ENCODE assay signal across 8 cellular contexts in genomic region chr16:5033256-5034166, GRCh38. TPM values are rescaled to one million over a fixed set of nuclear protein-coding genes. Genes with fewer than 3 reads are reported as not detected.
DNase-seq lines count a peak whose midpoint lies in the region; ATAC-seq and TF ChIP-seq lines count a peak whose summit lies in the region.

Gene NAGPA, minus strand, starts transcription at chr16:5033935. Its CDS starts 21 bp downstream, at chr16:5033914.

- no peaks in the 10 kb centered on the region for H3K9me3 ChIP-seq in RWPE2 (ENCODE audit: severe bottlenecking)

- no peaks in the 10 kb centered on the region for H3K36me3 Mint-ChIP-seq in natural killer cell treated with Interleukin-12 subunit alpha and Interleukin-12 subunit beta and Interleukin-15 and Interleukin-18, amount 100 ng/mL, for 72 hours

- peaks cover 11 to 15% of the 10 kb centered on the region in 2 donors for H3K4me1 Mint-ChIP-seq in natural killer cell treated with Interleukin-12 subunit alpha and Interleukin-12 subunit beta and Interleukin-15 and Interleukin-18, amount 100 ng/mL, for 72 hours (ENCODE audit: low read depth in 2 of 2)

- peak; percentile 43 for DNase-seq in DMS79 treated with DMSO at 0.1 percent for 48 hours (lab: John Stamatoyannopoulos, UW)
- DNase-seq in RWPE2 (ENCODE audit: low spot score): peak; percentile 88
- DNase-seq in activated T-helper 9 cell treated with anti-CD3 and anti-CD28 coated beads, Interleukin-2, amount 50 U/mL, for 16 hours (ENCODE audit: low read depth): peak; percentile 76
- peak; percentile 88 for DNase-seq in fibroblast of pulmonary artery (ENCODE audit: low read depth)
- peak; percentile 88 for DNase-seq in natural killer cell treated with Interleukin-12 subunit alpha and Interleukin-12 subunit beta and Interleukin-15 and Interleukin-18, amount 100 ng/mL, for 72 hours (ENCODE audit: low spot score)
- peak; percentile 74 to 93 (median 82) for DNase-seq in stimulated activated naive CD4-positive, alpha-beta T cell (lab: John Stamatoyannopoulos, UW)

- peak within 1 kb of the TSS; percentile 55 to 70 for H3K27ac Mint-ChIP-seq in natural killer cell treated with Interleukin-12 subunit alpha and Interleukin-12 subunit beta and Interleukin-15 and Interleukin-18, amount 100 ng/mL, for 72 hours

- H3K4me3 ChIP-seq in KMS-11 (IDR thresholded peaks at IDR 0.05; ENCODE audit: insufficient read depth, low read depth, low read length) (peak within 1 kb of the TSS; percentile 41), RWPE2 (ENCODE audit: severe bottlenecking) (peak within 1 kb of the TSS; percentile 73), fibroblast of pulmonary artery (replicated peaks; ENCODE audit: low read depth, low read length) (peak within 1 kb of the TSS; percentile 78)

- no peaks in the 10 kb centered on the region for H3K9me3 Mint-ChIP-seq in natural killer cell treated with Interleukin-12 subunit alpha and Interleukin-12 subunit beta and Interleukin-15 and Interleukin-18, amount 100 ng/mL, for 72 hours

- peaks cover 20% of the 10 kb centered on the region for H3K4me1 ChIP-seq in KMS-11 (ENCODE audit: low read depth, poor library complexity, severe bottlenecking)
- H3K4me1 ChIP-seq in RWPE2 (ENCODE audit: insufficient read depth, poor library complexity, severe bottlenecking): peaks cover 5% of the 10 kb centered on the region

- peak within 1 kb of the TSS; percentile 80 for H3K4me3 Mint-ChIP-seq in natural killer cell treated with Interleukin-12 subunit alpha and Interleukin-12 subunit beta and Interleukin-15 and Interleukin-18, amount 100 ng/mL, for 72 hours

- no peaks in the 10 kb centered on the region for H3K27me3 ChIP-seq in KMS-11 (ENCODE audit: insufficient read depth, low read depth)
- H3K27me3 ChIP-seq in RWPE2 (ENCODE audit: insufficient read depth, poor library complexity, severe bottlenecking): no peaks in the 10 kb centered on the region

- H3K79me2 ChIP-seq in KMS-11 (ENCODE audit: insufficient read depth, low read depth): no peaks in the 10 kb centered on the region

- peak within 1 kb of the TSS; percentile 98 for H2AFZ ChIP-seq in KMS-11 (ENCODE audit: low read depth)

- H3K27ac ChIP-seq in KMS-11: no peak within 1 kb of the TSS
- no peak within 1 kb of the TSS for H3K27ac ChIP-seq in RWPE2 (ENCODE audit: poor library complexity, severe bottlenecking)

- peak within 1 kb of the TSS; percentile 73; the same call in 1 of the 2 replicates for H3K9ac ChIP-seq in KMS-11

- H3K27me3 Mint-ChIP-seq in natural killer cell treated with Interleukin-12 subunit alpha and Interleukin-12 subunit beta and Interleukin-15 and Interleukin-18, amount 100 ng/mL, for 72 hours: peaks cover 0 to 3% of the 10 kb centered on the region in 2 donors

- H3K4me2 ChIP-seq in KMS-11: peak within 1 kb of the TSS; percentile 99

- H3K36me3 ChIP-seq in KMS-11 (ENCODE audit: insufficient read depth) (no peaks in the 10 kb centered on the region), RWPE2 (ENCODE audit: low read depth) (no peaks in the 10 kb centered on the region)

- TF ChIP-seq CTCF in KMS-11 (conservative IDR thresholded peaks at IDR 0.05; ENCODE audit: low read depth, low read length) (no peak), RWPE2 (IDR thresholded peaks at IDR 0.05; ENCODE audit: poor library complexity, severe bottlenecking) (no peak), fibroblast of pulmonary artery (IDR thresholded peaks at IDR 0.05; ENCODE audit: low read length, missing control alignments) (no peak)

- peak; percentile 88 for ATAC-seq in GM21723 (IDR thresholded peaks at IDR 0.05; ENCODE audit: unreplicated experiment)
- peak; percentile 77 for ATAC-seq in RWPE2 (ENCODE audit: low read depth)
- ATAC-seq in natural killer cell treated with Interleukin-12 subunit alpha and Interleukin-12 subunit beta and Interleukin-15 and Interleukin-18, amount 100 ng/mL, for 72 hours: peak; percentile 87 to 92

- H4K20me1 ChIP-seq in KMS-11 (ENCODE audit: insufficient read depth): no peaks in the 10 kb centered on the region

RNA-seq across cellular contexts. Expression of gene NAGPA, which starts in this region (rescaled TPM):
- 10 to 100 TPM; 10.1 to 17.4 TPM for total RNA-seq in natural killer cell treated with Interleukin-12 subunit alpha and Interleukin-12 subunit beta and Interleukin-15 and Interleukin-18, amount 100 ng/mL, for 72 hours
